Comparison of ENCODE assay signal across 1 cellular context in genomic region chr16:57668630-57669475, GRCh38.
TF ChIP-seq lines count a peak whose summit lies in the region.

No MANE protein-coding gene starts in this region.

TF ChIP-seq in K562, 482 proteins besides CTCF, POLR2A, EP300 and RAD21:
- peak; percentile 97 for TF ChIP-seq ZNF263 (CRISPR knock-in tag; IDR thresholded peaks at IDR 0.05; ENCODE audit: borderline replicate concordance)
- TF ChIP-seq ATF1 (CRISPR knock-in tag; IDR thresholded peaks at IDR 0.05), result no peak
- TF ChIP-seq ATF1 (tag; IDR thresholded peaks at IDR 0.05), result no peak
